ENCODE assay signal across 19 cellular contexts in genomic region chr10:21270976-21271375, GRCh38.
DNase-seq lines count a peak whose midpoint lies in the region; ATAC-seq and TF ChIP-seq lines count a peak whose summit lies in the region.
"Had no signal": no experiment of that assay in that cellular context is flagged by ENCODE, and none has a peak within 500 bp of the region (broad histone marks: within the 10 kb centered on the region; RNA-seq: fewer than 3 reads in every experiment).

No MANE protein-coding gene starts in this region.

- no peak for ATAC-seq in WTC11
- ATAC-seq in HG02884 (IDR thresholded peaks at IDR 0.05; ENCODE audit: unreplicated experiment), result no peak
- ATAC-seq in HG02759 (IDR thresholded peaks at IDR 0.05; ENCODE audit: unreplicated experiment), result no peak
- ATAC-seq: CD8-positive, alpha-beta T cell; GM12878 had no signal

- H3K36me3 Mint-ChIP-seq in WTC11 (peaks cover 30% of the 10 kb centered on the region), endodermal cell (ENCODE audit: low read depth) (peaks cover 65% of the 10 kb centered on the region)
- H3K36me3 Mint-ChIP-seq: CD8-positive, alpha-beta T cell had no signal

- no peak overlapping the region for H3K9ac ChIP-seq in endodermal cell (ENCODE audit: extremely low read depth, low read length, poor library complexity, severe bottlenecking)
- H3K9ac ChIP-seq: BLaER1 treated with 17β-estradiol and CSF1 and Interleukin-3, amounts not matched to agents 10 nM and 100 nM had no signal

- H3K9me3 Mint-ChIP-seq in WTC11 (peaks cover 27% of the 10 kb centered on the region), endodermal cell (peaks cover 22% of the 10 kb centered on the region)

- H3K27ac Mint-ChIP-seq in WTC11, result peak overlapping the region; percentile 36; the same call in 1 of the 2 replicates
- no peak overlapping the region for H3K27ac Mint-ChIP-seq in endodermal cell
- H3K27ac Mint-ChIP-seq: B cell; CD4-positive, alpha-beta T cell; CD8-positive, alpha-beta T cell had no signal

- H3K4me3 ChIP-seq in HEK293 (ENCODE audit: low read depth, low read length) (no peak overlapping the region), endodermal cell (ENCODE audit: low read length) (peak overlapping the region; percentile 2), sigmoid colon (no peak overlapping the region)
- H3K4me3 ChIP-seq: A549; BLaER1 treated with 17β-estradiol and CSF1 and Interleukin-3, amounts not matched to agents 10 nM and 100 nM; GM12878 had no signal

- H3K36me3 ChIP-seq in HEK293 (ENCODE audit: control insufficient read depth in 2 of 2, insufficient read depth in 1 of 2, low read length in 2 of 2), result no peaks in the 10 kb centered on the region
- peaks cover 21% of the 10 kb centered on the region for H3K36me3 ChIP-seq in endodermal cell (ENCODE audit: control insufficient read depth, insufficient read depth, low read length)
- no peaks in the 10 kb centered on the region for H3K36me3 ChIP-seq in sigmoid colon
- H3K36me3 ChIP-seq: BLaER1 treated with 17β-estradiol and CSF1 and Interleukin-3, amounts not matched to agents 10 nM and 100 nM had no signal

- intact Hi-C loops in sigmoid colon (cut with DNase I), result loop anchor here (10.0 kb wide), 2 partner anchors 224 to 464 kb away; no protein-coding TSS in a partner anchor

- H3K4me1 ChIP-seq in HEK293 (ENCODE audit: control insufficient read depth, insufficient read depth, low read length) (no peaks in the 10 kb centered on the region), endodermal cell (ENCODE audit: control insufficient read depth, insufficient read depth, low read length) (no peaks in the 10 kb centered on the region), sigmoid colon (no peaks in the 10 kb centered on the region)
- H3K4me1 ChIP-seq: Caco-2 had no signal

- H3K4me1 Mint-ChIP-seq in WTC11 (peaks cover 5% of the 10 kb centered on the region), endodermal cell (peaks cover 8% of the 10 kb centered on the region)
- H3K4me1 Mint-ChIP-seq: B cell had no signal

- H3K27me3 ChIP-seq in endodermal cell (ENCODE audit: control insufficient read depth, insufficient read depth, low read length, poor library complexity, severe bottlenecking) (no peaks in the 10 kb centered on the region), sigmoid colon (no peaks in the 10 kb centered on the region)
- H3K27me3 ChIP-seq: BLaER1 treated with 17β-estradiol and CSF1 and Interleukin-3, amounts not matched to agents 10 nM and 100 nM had no signal

- TF ChIP-seq CTCF in HEK293 (tag by site-specific recombination; IDR thresholded peaks at IDR 0.05), result no peak
- no peak for TF ChIP-seq CTCF in WTC11 (IDR thresholded peaks at IDR 0.05)
- TF ChIP-seq CTCF in endodermal cell (conservative IDR thresholded peaks at IDR 0.05), result no peak
- no peak for TF ChIP-seq CTCF in sigmoid colon (IDR thresholded peaks at IDR 0.05)

- H3K27me3 Mint-ChIP-seq in WTC11 (ENCODE audit: low read depth) (no peaks in the 10 kb centered on the region), endodermal cell (ENCODE audit: insufficient read depth) (no peaks in the 10 kb centered on the region)
- H3K27me3 Mint-ChIP-seq: B cell had no signal

- TF ChIP-seq POLR2A in sigmoid colon (IDR thresholded peaks at IDR 0.05), result no peak

- TF ChIP-seq EP300 in sigmoid colon (IDR thresholded peaks at IDR 0.05), result no peak

- H3K4me3 Mint-ChIP-seq in WTC11 (no peak overlapping the region), endodermal cell (no peak overlapping the region)
- H3K4me3 Mint-ChIP-seq: B cell; CD4-positive, alpha-beta T cell; CD8-positive, alpha-beta T cell had no signal

- CTCF ChIA-PET in HEK293 (lab: Yijun Ruan, JAX) (interaction anchor here (0.6 to 7.4 kb wide), 6 partner anchors 11 to 1062 kb away, joined by 3 to 82 read pairs (median 3); no protein-coding TSS in a partner anchor), WTC11 (lab: Charles Lee) (interaction anchor here (0.7 kb wide), 1 partner anchor 280 kb away, joined by 3 read pairs; no protein-coding TSS in a partner anchor)

- DNase-seq in WTC11 (ENCODE audit: low spot score), result no peak
- DNase-seq in endodermal cell, result no peak
- DNase-seq in sigmoid colon, result no peak
- DNase-seq: AML-193; Caco-2; Calu3; CD4-positive, alpha-beta T cell; CD8-positive, alpha-beta T cell; DMS79 treated with DMSO at 0.1 percent for 48 hours; GF-D8 had no signal

- 84 to 92% methylated on average over 2 to 3 of the region's 3 CpGs for WGBS in endodermal cell (ENCODE audit: insufficient coverage in 1 of 2, insufficient read length in 1 of 2), 2 experiments
- 95 to 96% methylated on average over 3 of the region's 3 CpGs for WGBS in sigmoid colon, 2 donors

- H3K9me3 ChIP-seq in HEK293 (ENCODE audit: control insufficient read depth, insufficient read depth, low read depth, low read length) (no peaks in the 10 kb centered on the region), endodermal cell (ENCODE audit: control insufficient read depth, low read length) (peaks cover 25% of the 10 kb centered on the region), sigmoid colon (no peaks in the 10 kb centered on the region)
- H3K9me3 ChIP-seq: A549 had no signal

- H3K27ac ChIP-seq in HEK293 (ENCODE audit: extremely low read depth, low read depth, low read length) (no peak overlapping the region), endodermal cell (ENCODE audit: low read depth, low read length) (no peak overlapping the region), sigmoid colon (no peak overlapping the region)
- H3K27ac ChIP-seq: 22Rv1; BLaER1 treated with 17β-estradiol and CSF1 and Interleukin-3, amounts not matched to agents 10 nM and 100 nM; C4-2B had no signal

- POLR2A ChIA-PET in HEK293 (lab: Yijun Ruan, JAX) (no interaction called here), WTC11 (lab: Charles Lee) (no interaction called here)

TF ChIP-seq in HEK293, 187 proteins besides CTCF, POLR2A, EP300 and RAD21 (continues in another document):
- TF ChIP-seq ZNF561 (tag by site-specific recombination; IDR thresholded peaks at IDR 0.05; ENCODE audit: borderline replicate concordance), result no peak
- TF ChIP-seq ZNF146 (tag by site-specific recombination; IDR thresholded peaks at IDR 0.05), result peak; percentile 71
- TF ChIP-seq ZNF202 (tag by site-specific recombination; IDR thresholded peaks at IDR 0.05; ENCODE audit: borderline replicate concordance), result no peak

TF ChIP-seq in WTC11, 78 proteins besides CTCF, POLR2A, EP300 and RAD21:
- TF ChIP-seq ZNF219 (CRISPR knock-in tag; IDR thresholded peaks at IDR 0.05; ENCODE audit: borderline replicate concordance) (no peak), SMAD3 (CRISPR knock-in tag; IDR thresholded peaks at IDR 0.05; ENCODE audit: borderline replicate concordance) (no peak), EMX1 (CRISPR knock-in tag; IDR thresholded peaks at IDR 0.05) (no peak), FOXK1 (CRISPR knock-in tag; IDR thresholded peaks at IDR 0.05) (no peak), USF2 (CRISPR knock-in tag; IDR thresholded peaks at IDR 0.05) (no peak), JAZF1 (CRISPR knock-in tag; IDR thresholded peaks at IDR 0.05) (no peak), MAX (CRISPR knock-in tag; IDR thresholded peaks at IDR 0.05) (no peak)
